Comparison of ENCODE assay signal across 1 cellular context in the genomic region with DNA sequence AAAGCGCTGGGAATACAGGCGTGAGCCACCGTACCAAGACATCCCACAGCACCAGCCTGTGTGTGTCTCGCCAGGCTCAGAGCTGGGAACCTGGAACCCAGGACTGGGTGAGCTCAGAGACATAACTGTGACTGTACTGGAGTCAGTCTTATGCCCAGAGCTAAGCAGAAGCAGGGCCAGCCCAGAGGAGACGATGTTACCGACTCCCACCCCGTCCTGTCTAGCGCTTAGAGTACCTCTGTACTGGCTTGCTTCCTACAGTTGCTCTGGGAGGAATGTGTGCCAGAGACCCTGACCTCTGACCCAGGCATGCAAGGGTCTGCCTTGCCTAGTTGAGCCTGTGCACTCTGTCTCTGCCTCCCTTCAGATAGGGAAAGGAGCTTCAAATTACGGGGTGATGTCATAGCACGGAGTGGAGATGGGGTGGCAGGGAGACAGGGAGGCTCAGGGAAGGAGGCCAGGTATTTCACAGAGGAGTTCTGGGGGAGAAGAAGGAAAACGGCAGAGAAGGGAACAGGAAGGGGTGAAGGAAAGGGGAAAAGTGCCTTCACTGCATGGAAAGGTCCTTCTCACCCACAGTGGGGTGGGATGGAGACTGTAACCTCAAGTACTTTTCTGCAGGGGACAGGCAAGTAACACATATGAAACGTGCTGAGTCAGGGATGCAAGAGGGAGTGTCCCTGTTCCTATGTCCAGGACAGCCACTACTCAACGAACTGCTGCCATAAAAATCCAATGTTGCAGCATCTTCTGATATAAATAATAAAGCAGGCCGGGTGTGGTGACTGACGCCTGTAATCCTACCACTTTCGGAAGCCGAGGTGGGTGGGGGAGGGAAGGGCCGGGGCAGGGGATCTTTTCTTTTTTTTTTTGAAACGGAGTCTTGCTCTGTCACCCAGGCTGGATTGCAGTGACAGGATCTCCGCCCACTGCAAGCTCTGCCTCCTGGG.
TF ChIP-seq lines count a peak whose summit lies in the region.

No MANE protein-coding gene starts in this region.

TF ChIP-seq in endothelial cell of umbilical vein, 7 proteins besides CTCF, POLR2A, EP300 and RAD21:
- TF ChIP-seq, protein P1, sequence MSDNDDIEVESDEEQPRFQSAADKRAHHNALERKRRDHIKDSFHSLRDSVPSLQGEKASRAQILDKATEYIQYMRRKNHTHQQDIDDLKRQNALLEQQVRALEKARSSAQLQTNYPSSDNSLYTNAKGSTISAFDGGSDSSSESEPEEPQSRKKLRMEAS (IDR thresholded peaks at IDR 0.05; ENCODE audit: insufficient read depth, insufficient read length) = no peak
- TF ChIP-seq POLR2AphosphoS5 (IDR thresholded peaks at IDR 0.05; ENCODE audit: insufficient read depth, low read depth, low read length) = no peak
- TF ChIP-seq EZH2 (IDR thresholded peaks at IDR 0.05; ENCODE audit: borderline replicate concordance, low read depth, low read length, severe bottlenecking) = no peak
- no peak for TF ChIP-seq GATA2 (IDR thresholded peaks at IDR 0.05; ENCODE audit: insufficient read depth, insufficient read length, low read depth, low read length)
- TF ChIP-seq JUN (IDR thresholded peaks at IDR 0.05; ENCODE audit: borderline replicate concordance, insufficient read depth, insufficient read length, low read depth) = no peak
- no peak for TF ChIP-seq MYC (IDR thresholded peaks at IDR 0.05; ENCODE audit: low read depth, low read length)
- TF ChIP-seq FOS (IDR thresholded peaks at IDR 0.05; ENCODE audit: borderline replicate concordance, insufficient read depth, low read length) = no peak
